Comparison of ENCODE assay signal across 1 cellular context in genomic region chr4:36322921-36323354, GRCh38.
TF ChIP-seq lines count a peak whose summit lies in the region.

No MANE protein-coding gene starts in this region.

TF ChIP-seq in WTC11, 78 proteins besides CTCF, POLR2A, EP300 and RAD21 (continued from another document):
- TF ChIP-seq, protein P1, sequence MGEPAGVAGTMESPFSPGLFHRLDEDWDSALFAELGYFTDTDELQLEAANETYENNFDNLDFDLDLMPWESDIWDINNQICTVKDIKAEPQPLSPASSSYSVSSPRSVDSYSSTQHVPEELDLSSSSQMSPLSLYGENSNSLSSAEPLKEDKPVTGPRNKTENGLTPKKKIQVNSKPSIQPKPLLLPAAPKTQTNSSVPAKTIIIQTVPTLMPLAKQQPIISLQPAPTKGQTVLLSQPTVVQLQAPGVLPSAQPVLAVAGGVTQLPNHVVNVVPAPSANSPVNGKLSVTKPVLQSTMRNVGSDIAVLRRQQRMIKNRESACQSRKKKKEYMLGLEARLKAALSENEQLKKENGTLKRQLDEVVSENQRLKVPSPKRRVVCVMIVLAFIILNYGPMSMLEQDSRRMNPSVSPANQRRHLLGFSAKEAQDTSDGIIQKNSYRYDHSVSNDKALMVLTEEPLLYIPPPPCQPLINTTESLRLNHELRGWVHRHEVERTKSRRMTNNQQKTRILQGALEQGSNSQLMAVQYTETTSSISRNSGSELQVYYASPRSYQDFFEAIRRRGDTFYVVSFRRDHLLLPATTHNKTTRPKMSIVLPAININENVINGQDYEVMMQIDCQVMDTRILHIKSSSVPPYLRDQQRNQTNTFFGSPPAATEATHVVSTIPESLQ (CRISPR knock-in tag; IDR thresholded peaks at IDR 0.05): no peak
- TF ChIP-seq, protein P2, sequence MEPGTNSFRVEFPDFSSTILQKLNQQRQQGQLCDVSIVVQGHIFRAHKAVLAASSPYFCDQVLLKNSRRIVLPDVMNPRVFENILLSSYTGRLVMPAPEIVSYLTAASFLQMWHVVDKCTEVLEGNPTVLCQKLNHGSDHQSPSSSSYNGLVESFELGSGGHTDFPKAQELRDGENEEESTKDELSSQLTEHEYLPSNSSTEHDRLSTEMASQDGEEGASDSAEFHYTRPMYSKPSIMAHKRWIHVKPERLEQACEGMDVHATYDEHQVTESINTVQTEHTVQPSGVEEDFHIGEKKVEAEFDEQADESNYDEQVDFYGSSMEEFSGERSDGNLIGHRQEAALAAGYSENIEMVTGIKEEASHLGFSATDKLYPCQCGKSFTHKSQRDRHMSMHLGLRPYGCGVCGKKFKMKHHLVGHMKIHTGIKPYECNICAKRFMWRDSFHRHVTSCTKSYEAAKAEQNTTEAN (CRISPR knock-in tag; IDR thresholded peaks at IDR 0.05): no peak
- no peak for TF ChIP-seq SMAD3 (CRISPR knock-in tag; IDR thresholded peaks at IDR 0.05; ENCODE audit: borderline replicate concordance)
